Comparison of ENCODE assay signal across 13 cellular contexts in genomic region chr10:61964949-61965693, GRCh38.
DNase-seq lines count a peak whose midpoint lies in the region; ATAC-seq and TF ChIP-seq lines count a peak whose summit lies in the region.
"Had no signal": no experiment of that assay in that cellular context is flagged by ENCODE, and none has a peak within 500 bp of the region (broad histone marks: within the 10 kb centered on the region; RNA-seq: fewer than 3 reads in every experiment).

No MANE protein-coding gene starts in this region.

- H3K27ac ChIP-seq in GM23338 (ENCODE audit: low read depth): no peak overlapping the region
- peak overlapping the region; percentile 49 to 65 for H3K27ac ChIP-seq in mucosa of rectum (ENCODE audit: low read depth in 2 of 2, low read length in 2 of 2)
- no peak overlapping the region for H3K27ac ChIP-seq in testis
- H3K27ac ChIP-seq in naive thymus-derived CD4-positive, alpha-beta T cell (ENCODE audit: low read depth, low read length): no peak overlapping the region

- 89 to 90% methylated on average over 7 of the region's 7 CpGs for WGBS in testis, 2 donors

- CTCF ChIA-PET in Caco-2 (lab: Charles Lee): interaction anchor here (1.2 to 1.4 kb wide), 3 partner anchors 13 to 72 kb away, joined by 4 to 6 read pairs (median 4); no protein-coding TSS in a partner anchor
- CTCF ChIA-PET in naive thymus-derived CD4-positive, alpha-beta T cell (lab: Charles Lee): no interaction called here

- TF ChIP-seq CTCF in Caco-2 (IDR thresholded peaks at IDR 0.05; ENCODE audit: insufficient read depth in 1 of 2, low read depth in 1 of 2, low read length in 1 of 2, severe bottlenecking in 1 of 2, unreplicated experiment in 1 of 2) (no peak), GM23338 (conservative IDR thresholded peaks at IDR 0.05; ENCODE audit: low read depth in 2 of 2) (no peak), testis (IDR thresholded peaks at IDR 0.05) (no peak)

- DNase-seq in Caco-2 (peak in 1 of 2 experiments; percentile 75), GM23338 (ENCODE audit: low spot score) (no peak), testis (no peak), NCI-H748 treated with DMSO at 0.1 percent for 48 hours (lab: John Stamatoyannopoulos, UW) (no peak)
- no peak for DNase-seq in activated T-helper 1 cell treated with anti-CD3 and anti-CD28 coated beads, Interleukin-12 subunit alpha, Interleukin-12 subunit beta, Interleukin-2, Interleukin-4 antibody, amounts not matched to agents 30 ng/mL and 10 ng/mL and 1 ng/mL, durations not matched to agents 14 hours and 24 hours and 36 hours (ENCODE audit: low spot score)
- no peak for DNase-seq in naive thymus-derived CD4-positive, alpha-beta T cell
- DNase-seq: effector memory CD4-positive, alpha-beta T cell; kidney glomerular epithelial cell; NCI-H345; RPMI8226; trophoblast cell had no signal

- ATAC-seq in GM23338 (no peak), HG03097 (IDR thresholded peaks at IDR 0.05; ENCODE audit: low FRiP score, unreplicated experiment) (no peak)
- ATAC-seq in naive thymus-derived CD4-positive, alpha-beta T cell: no peak

- H3K4me2 ChIP-seq in GM23338: 0 out of 2 replicates have a peak overlapping the region, but pooled peaks have one; percentile 44

- H3K36me3 ChIP-seq in Caco-2 (ENCODE audit: control insufficient read depth, insufficient read depth, low read length) (peaks cover 11% of the 10 kb centered on the region), GM23338 (ENCODE audit: insufficient read depth) (no peaks in the 10 kb centered on the region), mucosa of rectum (ENCODE audit: control insufficient read depth in 2 of 2, insufficient read depth in 2 of 2, low read length in 2 of 2) (peaks cover 0 to 3% of the 10 kb centered on the region in 2 donors), testis (ENCODE audit: low read depth, missing control alignments) (no peaks in the 10 kb centered on the region)
- H3K36me3 ChIP-seq in naive thymus-derived CD4-positive, alpha-beta T cell (ENCODE audit: control insufficient read depth in 2 of 3, insufficient read depth in 3 of 3, low read length in 3 of 3): no peaks in the 10 kb centered on the region

- H3K27ac Mint-ChIP-seq in Caco-2 (ENCODE audit: unreplicated experiment) (peak overlapping the region; percentile 84), GM23338 (no peak overlapping the region)
- H3K27ac Mint-ChIP-seq in activated T-helper 1 cell treated with anti-CD3 and anti-CD28 coated beads, Interleukin-12 subunit alpha, Interleukin-12 subunit beta, Interleukin-2, Interleukin-4 antibody, amounts not matched to agents 30 ng/mL and 10 ng/mL and 1 ng/mL, durations not matched to agents 14 hours and 24 hours and 36 hours: peak overlapping the region; percentile 59
- no peak overlapping the region for H3K27ac Mint-ChIP-seq in naive thymus-derived CD4-positive, alpha-beta T cell

- intact Hi-C loops in Caco-2 (cut with micrococcal nuclease; ENCODE audit: unreplicated experiment): loop anchor here (1.0 kb wide), 3 partner anchors 13 to 59 kb away; no protein-coding TSS in a partner anchor
- intact Hi-C loops in activated T-helper 1 cell treated with anti-CD3 and anti-CD28 coated beads, Interleukin-12 subunit alpha, Interleukin-12 subunit beta, Interleukin-2, Interleukin-4 antibody, amounts not matched to agents 30 ng/mL and 10 ng/mL and 1 ng/mL, durations not matched to agents 14 hours and 24 hours and 36 hours (cut with micrococcal nuclease): loop anchor here (1.0 kb wide), 2 partner anchors 9 to 65 kb away; no protein-coding TSS in a partner anchor
- intact Hi-C loops in testis (cut with DNase I; ENCODE audit: low total_unique reads): no loop called here
- intact Hi-C loops in naive thymus-derived CD4-positive, alpha-beta T cell (cut with micrococcal nuclease): no loop called here

- no peaks in the 10 kb centered on the region for H3K9me3 ChIP-seq in Caco-2
- no peaks in the 10 kb centered on the region for H3K9me3 ChIP-seq in mucosa of rectum (ENCODE audit: control insufficient read depth in 2 of 2, low read length in 2 of 2)
- H3K9me3 ChIP-seq in testis: no peaks in the 10 kb centered on the region
- no peaks in the 10 kb centered on the region for H3K9me3 ChIP-seq in naive thymus-derived CD4-positive, alpha-beta T cell (ENCODE audit: control insufficient read depth in 2 of 3, low read length in 3 of 3)

- no peak for TF ChIP-seq POLR2A in testis (IDR thresholded peaks at IDR 0.05)

- no peaks in the 10 kb centered on the region for H3K9me2 ChIP-seq in GM23338 (ENCODE audit: insufficient read depth)

- H4K20me1 ChIP-seq in GM23338 (replicated peaks; ENCODE audit: insufficient read depth): no peaks in the 10 kb centered on the region

- BruUV-seq in Caco-2 (replicated peaks; lab: Mats Ljungman, UMichigan): TSS peak; percentile 2

- H3K9me3 Mint-ChIP-seq in Caco-2 (ENCODE audit: unreplicated experiment): no peaks in the 10 kb centered on the region
- H3K9me3 Mint-ChIP-seq in GM23338: no peaks in the 10 kb centered on the region; the same call in 2 of the 3 replicates
- H3K9me3 Mint-ChIP-seq in activated T-helper 1 cell treated with anti-CD3 and anti-CD28 coated beads, Interleukin-12 subunit alpha, Interleukin-12 subunit beta, Interleukin-2, Interleukin-4 antibody, amounts not matched to agents 30 ng/mL and 10 ng/mL and 1 ng/mL, durations not matched to agents 14 hours and 24 hours and 36 hours: peaks cover 2% of the 10 kb centered on the region
- H3K9me3 Mint-ChIP-seq in naive thymus-derived CD4-positive, alpha-beta T cell: no peaks in the 10 kb centered on the region

- no peaks in the 10 kb centered on the region for H3K79me2 ChIP-seq in GM23338 (replicated peaks; ENCODE audit: insufficient read depth)

- H3K4me3 Mint-ChIP-seq in Caco-2 (ENCODE audit: unreplicated experiment) (peak overlapping the region; percentile 51), GM23338 (no peak overlapping the region)
- H3K4me3 Mint-ChIP-seq in activated T-helper 1 cell treated with anti-CD3 and anti-CD28 coated beads, Interleukin-12 subunit alpha, Interleukin-12 subunit beta, Interleukin-2, Interleukin-4 antibody, amounts not matched to agents 30 ng/mL and 10 ng/mL and 1 ng/mL, durations not matched to agents 14 hours and 24 hours and 36 hours: no peak overlapping the region
- H3K4me3 Mint-ChIP-seq in naive thymus-derived CD4-positive, alpha-beta T cell: no peak overlapping the region

- no peak overlapping the region for H3K9ac ChIP-seq in mucosa of rectum (ENCODE audit: low read depth in 1 of 2, low read length in 2 of 2)

- H3K4me1 ChIP-seq in Caco-2: peaks cover 87% of the 10 kb centered on the region
- H3K4me1 ChIP-seq in GM23338 (ENCODE audit: insufficient read depth): peaks cover 27% of the 10 kb centered on the region
- peaks cover 20 to 29% of the 10 kb centered on the region in 2 donors for H3K4me1 ChIP-seq in mucosa of rectum (ENCODE audit: control insufficient read depth in 2 of 2, insufficient read depth in 2 of 2, low read length in 2 of 2)
- H3K4me1 ChIP-seq in testis: peaks cover 1% of the 10 kb centered on the region
- H3K4me1 ChIP-seq in naive thymus-derived CD4-positive, alpha-beta T cell (ENCODE audit: control insufficient read depth in 2 of 2, insufficient read depth in 2 of 2, low read length in 2 of 2): peaks cover 0 to 42% of the 10 kb centered on the region in 2 donors

- no peak overlapping the region for H3K4me3 ChIP-seq in Caco-2 (ENCODE audit: low read depth, low read length)
- no peak overlapping the region for H3K4me3 ChIP-seq in GM23338
- peak overlapping the region; percentile 1 to 13 for H3K4me3 ChIP-seq in mucosa of rectum (ENCODE audit: low read length in 2 of 2)
- no peak overlapping the region for H3K4me3 ChIP-seq in testis
- H3K4me3 ChIP-seq in naive thymus-derived CD4-positive, alpha-beta T cell (ENCODE audit: low read length): no peak overlapping the region

- H3F3A ChIP-seq in GM23338 (replicated peaks; ENCODE audit: low read depth): no peaks in the 10 kb centered on the region

- H3K27me3 ChIP-seq in Caco-2 (replicated peaks; ENCODE audit: control insufficient read depth, insufficient read depth, low read length) (no peaks in the 10 kb centered on the region), GM23338 (ENCODE audit: insufficient read depth) (no peaks in the 10 kb centered on the region), mucosa of rectum (ENCODE audit: control insufficient read depth in 2 of 2, insufficient read depth in 2 of 2, low read length in 2 of 2) (no peaks in the 10 kb centered on the region), testis (no peaks in the 10 kb centered on the region)
- H3K27me3 ChIP-seq in naive thymus-derived CD4-positive, alpha-beta T cell (ENCODE audit: control insufficient read depth in 2 of 2, insufficient read depth in 2 of 2, low read length in 2 of 2): no peaks in the 10 kb centered on the region

- no peaks in the 10 kb centered on the region for H3K27me3 Mint-ChIP-seq in Caco-2 (ENCODE audit: insufficient read depth, unreplicated experiment)
- H3K27me3 Mint-ChIP-seq in GM23338 (ENCODE audit: insufficient read depth, low read depth, poor library complexity): no peaks in the 10 kb centered on the region
- no peaks in the 10 kb centered on the region for H3K27me3 Mint-ChIP-seq in activated T-helper 1 cell treated with anti-CD3 and anti-CD28 coated beads, Interleukin-12 subunit alpha, Interleukin-12 subunit beta, Interleukin-2, Interleukin-4 antibody, amounts not matched to agents 30 ng/mL and 10 ng/mL and 1 ng/mL, durations not matched to agents 14 hours and 24 hours and 36 hours (ENCODE audit: insufficient read depth)
- no peaks in the 10 kb centered on the region for H3K27me3 Mint-ChIP-seq in naive thymus-derived CD4-positive, alpha-beta T cell

- H3K36me3 Mint-ChIP-seq in Caco-2 (ENCODE audit: insufficient read depth, unreplicated experiment) (peaks cover 92% of the 10 kb centered on the region), GM23338 (ENCODE audit: low read depth) (no peaks in the 10 kb centered on the region)
- peaks cover 56% of the 10 kb centered on the region for H3K36me3 Mint-ChIP-seq in activated T-helper 1 cell treated with anti-CD3 and anti-CD28 coated beads, Interleukin-12 subunit alpha, Interleukin-12 subunit beta, Interleukin-2, Interleukin-4 antibody, amounts not matched to agents 30 ng/mL and 10 ng/mL and 1 ng/mL, durations not matched to agents 14 hours and 24 hours and 36 hours (ENCODE audit: low read depth)
- H3K36me3 Mint-ChIP-seq in naive thymus-derived CD4-positive, alpha-beta T cell: peaks cover 14 to 58% (median 53%) of the 10 kb centered on the region in 5 donors

- peaks cover 75% of the 10 kb centered on the region for H3K4me1 Mint-ChIP-seq in Caco-2 (ENCODE audit: low read depth, unreplicated experiment)
- H3K4me1 Mint-ChIP-seq in GM23338: peaks cover 21% of the 10 kb centered on the region
- peaks cover 93% of the 10 kb centered on the region for H3K4me1 Mint-ChIP-seq in activated T-helper 1 cell treated with anti-CD3 and anti-CD28 coated beads, Interleukin-12 subunit alpha, Interleukin-12 subunit beta, Interleukin-2, Interleukin-4 antibody, amounts not matched to agents 30 ng/mL and 10 ng/mL and 1 ng/mL, durations not matched to agents 14 hours and 24 hours and 36 hours (ENCODE audit: low read depth)
- peaks cover 13 to 78% (median 34%) of the 10 kb centered on the region in 7 donors for H3K4me1 Mint-ChIP-seq in naive thymus-derived CD4-positive, alpha-beta T cell

- POLR2A ChIA-PET in Caco-2 (lab: Charles Lee): interaction anchor here (1.8 kb wide), 1 partner anchor 28 kb away, joined by 8 read pairs; no protein-coding TSS in a partner anchor
- POLR2A ChIA-PET in naive thymus-derived CD4-positive, alpha-beta T cell (lab: Charles Lee): no interaction called here

- no peak overlapping the region for H2AFZ ChIP-seq in GM23338

Comparison
In these comparisons a context has a peak if more than half of its experiments do, and no peak if none do; other contexts are left out.
1. H3K4me3 ChIP-seq: peak in mucosa of rectum (2 of 2); none in Caco-2 (single experiment), GM23338 (single experiment), testis (0 of 2) and naive thymus-derived CD4-positive, alpha-beta T cell (single experiment).
2. H3K27ac Mint-ChIP-seq: peak in Caco-2 (single experiment) and activated T-helper 1 cell treated with anti-CD3 and anti-CD28 coated beads, Interleukin-12 subunit alpha, Interleukin-12 subunit beta, Interleukin-2, Interleukin-4 antibody, amounts not matched to agents 30 ng/mL and 10 ng/mL and 1 ng/mL, durations not matched to agents 14 hours and 24 hours and 36 hours (single experiment); none in GM23338 (single experiment) and naive thymus-derived CD4-positive, alpha-beta T cell (0 of 9).
3. H3K27ac ChIP-seq: peak in mucosa of rectum (2 of 2); none in GM23338 (single experiment), testis (0 of 2) and naive thymus-derived CD4-positive, alpha-beta T cell (single experiment).
4. intact Hi-C loops: an anchor here in Caco-2 (1.0 kb wide) and activated T-helper 1 cell treated with anti-CD3 and anti-CD28 coated beads, Interleukin-12 subunit alpha, Interleukin-12 subunit beta, Interleukin-2, Interleukin-4 antibody, amounts not matched to agents 30 ng/mL and 10 ng/mL and 1 ng/mL, durations not matched to agents 14 hours and 24 hours and 36 hours (1.0 kb wide); none called in testis and naive thymus-derived CD4-positive, alpha-beta T cell.